In the genomic region with DNA sequence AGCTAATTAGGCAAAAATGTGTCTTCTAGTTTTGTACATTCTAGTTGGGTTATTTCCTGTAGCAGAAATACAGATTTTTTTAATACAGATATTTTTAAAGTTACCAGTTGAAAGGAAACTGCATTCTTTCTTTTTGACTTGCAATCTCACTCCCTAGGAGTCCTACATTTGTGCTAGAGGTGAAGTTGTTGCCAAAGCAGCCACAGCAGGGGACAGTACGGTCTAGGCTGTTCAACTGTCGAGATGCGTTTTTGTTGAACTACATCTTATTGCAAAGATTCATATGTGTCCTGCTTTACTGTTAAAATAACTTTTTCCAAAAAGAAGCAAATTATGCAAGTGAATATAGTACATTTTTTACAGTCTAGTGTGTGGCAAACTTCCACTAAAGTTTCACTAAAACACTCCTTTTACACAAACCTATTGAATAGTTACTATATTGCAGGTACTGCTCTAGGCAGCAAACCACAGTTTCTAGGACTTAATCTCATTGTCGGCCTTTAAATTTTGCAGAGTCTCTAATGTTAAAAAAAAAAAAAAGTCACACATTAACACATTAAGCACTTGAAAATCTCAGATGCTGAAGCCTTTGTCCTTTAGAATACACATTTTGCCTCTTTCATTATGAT, we compare ENCODE assay signal across 10 cellular contexts. TPM values are rescaled to one million over a fixed set of nuclear protein-coding genes. Genes with fewer than 3 reads are reported as not detected.
DNase-seq lines count a peak whose midpoint lies in the region; ATAC-seq and TF ChIP-seq lines count a peak whose summit lies in the region.
"Had no signal": no experiment of that assay in that cellular context is flagged by ENCODE, and none has a peak within 500 bp of the region (broad histone marks: within the 10 kb centered on the region; RNA-seq: fewer than 3 reads in every experiment).

No MANE protein-coding gene starts in this region.

- peak; percentile 21 to 32 for ATAC-seq in activated T-cell treated with anti-CD3 and anti-CD28 coated beads, Interleukin-2, amount 50 U/mL, for 72 hours (replicated peaks in 1 of 2)
- ATAC-seq in HG02870 (IDR thresholded peaks at IDR 0.05; ENCODE audit: unreplicated experiment) = peak; percentile 21
- ATAC-seq: sciatic nerve had no signal

- no peaks in the 10 kb centered on the region for H3K27me3 ChIP-seq in right atrium auricular region

- TF ChIP-seq CTCF in right atrium auricular region (IDR thresholded peaks at IDR 0.05) = no peak

- peaks cover 0 to 1% of the 10 kb centered on the region in 2 donors for H3K36me3 Mint-ChIP-seq in activated T-cell treated with anti-CD3 and anti-CD28 coated beads, Interleukin-2, amount 50 U/mL, for 72 hours (ENCODE audit: insufficient read depth in 2 of 2)

- H3K27ac ChIP-seq in right atrium auricular region = no peak overlapping the region

- no peak overlapping the region for H3K4me3 ChIP-seq in right atrium auricular region
- H3K4me3 ChIP-seq: lung had no signal

- DNase-seq in activated T-cell treated with anti-CD3 and anti-CD28 coated beads, Interleukin-2, amount 50 U/mL, for 72 hours = no peak
- DNase-seq in activated T-cell treated with anti-CD3 and anti-CD28 coated beads, Interleukin-2, amount 50 U/mL, for 1 hour = no peak
- DNase-seq in NCI-H345 treated with DMSO at 0.1 percent for 48 hours (lab: John Stamatoyannopoulos, UW; ENCODE audit: unreplicated experiment) (peak; percentile 69), germinal center (ENCODE audit: low spot score) (no peak), right atrium auricular region (ENCODE audit: low spot score) (no peak)
- DNase-seq in stimulated activated naive CD4-positive, alpha-beta T cell (lab: John Stamatoyannopoulos, UW) = no peak
- no peak for DNase-seq in stimulated activated naive CD4-positive, alpha-beta T cell treated with Interleukin-2 at 50 U/mL for 16 hours (lab: John Stamatoyannopoulos, UW)

- peaks cover 12% of the 10 kb centered on the region for H3K27me3 Mint-ChIP-seq in activated T-cell treated with anti-CD3 and anti-CD28 coated beads, Interleukin-2, amount 50 U/mL, for 72 hours (ENCODE audit: low read depth)

- H3K4me1 ChIP-seq in right atrium auricular region = no peaks in the 10 kb centered on the region

- H3K4me3 Mint-ChIP-seq in activated T-cell treated with anti-CD3 and anti-CD28 coated beads, Interleukin-2, amount 50 U/mL, for 72 hours = peak overlapping the region; percentile 43 to 64

- peak overlapping the region; percentile 72 for H3K27ac Mint-ChIP-seq in activated T-cell treated with anti-CD3 and anti-CD28 coated beads, Interleukin-2, amount 50 U/mL, for 72 hours

- H3K4me1 Mint-ChIP-seq in activated T-cell treated with anti-CD3 and anti-CD28 coated beads, Interleukin-2, amount 50 U/mL, for 72 hours (ENCODE audit: low read depth) = peaks cover 25% of the 10 kb centered on the region

- peaks cover 0 to 4% of the 10 kb centered on the region in 2 donors for H3K9me3 Mint-ChIP-seq in activated T-cell treated with anti-CD3 and anti-CD28 coated beads, Interleukin-2, amount 50 U/mL, for 72 hours

- H3K9me3 ChIP-seq in right atrium auricular region = peaks cover 0 to 6% of the 10 kb centered on the region in 2 donors

- H3K36me3 ChIP-seq in right atrium auricular region = no peaks in the 10 kb centered on the region

RNA-seq across cellular contexts. Expression of a gene that starts 30.2 kb away (rescaled TPM):
- under 1 TPM; 0.02 to 0.19 TPM for total RNA-seq in activated T-cell treated with anti-CD3 and anti-CD28 coated beads, Interleukin-2, amount 50 U/mL, for 72 hours
- total RNA-seq in right atrium auricular region = 1 to 10 TPM; 1.4 to 3.3 TPM

RNA-seq across cellular contexts. Expression of a gene that starts 34.6 kb away (rescaled TPM):
- total RNA-seq in activated T-cell treated with anti-CD3 and anti-CD28 coated beads, Interleukin-2, amount 50 U/mL, for 72 hours = 10 to 100 TPM; 15.0 to 20.1 TPM
- 10 to 100 TPM; 18.7 to 21.7 TPM for total RNA-seq in right atrium auricular region
